1 cellular context compared by ENCODE assay signal in the genomic region with DNA sequence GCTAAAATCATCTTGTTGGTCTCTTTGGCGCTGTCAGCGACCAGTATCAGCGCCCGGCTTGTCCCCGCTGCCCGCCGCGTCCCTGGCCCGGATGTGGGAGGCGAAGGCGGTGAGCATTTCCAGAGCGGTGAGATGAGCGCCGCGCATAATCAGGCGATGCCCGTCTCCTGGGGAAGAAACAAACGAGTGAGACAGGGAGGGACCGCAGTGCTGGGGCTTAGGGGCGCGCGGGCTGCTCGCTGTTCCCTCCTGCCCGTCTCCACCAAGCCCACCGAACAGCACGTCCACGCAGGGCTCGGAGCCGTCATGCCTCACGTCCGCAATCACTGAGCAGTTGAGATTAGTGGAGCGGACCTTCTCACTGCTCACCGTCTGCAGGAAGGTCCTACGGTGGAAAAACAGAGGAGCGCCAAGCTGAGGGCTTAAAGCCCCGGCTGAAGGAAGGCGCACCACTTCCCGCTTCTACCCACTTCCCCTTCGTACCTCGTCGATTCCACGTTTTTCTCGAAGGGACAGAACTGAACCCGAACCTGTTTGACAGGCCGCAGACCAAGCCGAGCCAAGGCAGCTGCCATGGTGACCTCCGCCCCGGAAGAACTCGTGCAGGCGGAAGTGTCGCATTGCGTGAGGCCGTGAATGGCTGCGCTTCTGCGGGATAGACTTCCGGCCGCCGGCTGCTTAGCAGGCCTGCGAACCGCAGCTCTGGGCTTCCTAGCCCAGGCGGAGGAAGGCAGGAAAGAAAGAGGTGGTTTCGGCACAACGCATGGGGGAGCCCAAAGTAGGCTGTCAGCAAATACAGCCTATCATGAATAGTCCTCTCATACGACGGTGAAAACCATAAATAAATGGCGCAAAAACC.
TF ChIP-seq lines count a peak whose summit lies in the region.

A gene (minus strand): TSS at position 595 of the 859 bp plus-strand sequence. CDS start 20 bp downstream, at position 575.

TF ChIP-seq in HEK293, 187 proteins besides CTCF, POLR2A, EP300 and RAD21 (continued from another document and continues in another):
- no peak for TF ChIP-seq ZNF585B (tag by site-specific recombination; IDR thresholded peaks at IDR 0.05)
- no peak for TF ChIP-seq ZNF426 (tag by site-specific recombination; IDR thresholded peaks at IDR 0.05)
- no peak for TF ChIP-seq ZNF211 (tag by site-specific recombination; IDR thresholded peaks at IDR 0.05; ENCODE audit: low read depth)
- no peak for TF ChIP-seq ZNF701 (tag by site-specific recombination; IDR thresholded peaks at IDR 0.05)
- TF ChIP-seq ZNF677 (tag by site-specific recombination; IDR thresholded peaks at IDR 0.05): no peak
- no peak for TF ChIP-seq ZNF404 (tag by site-specific recombination; IDR thresholded peaks at IDR 0.05)
- no peak for TF ChIP-seq ZFP41 (tag by site-specific recombination; IDR thresholded peaks at IDR 0.05; ENCODE audit: borderline replicate concordance)
- TF ChIP-seq, protein P1, sequence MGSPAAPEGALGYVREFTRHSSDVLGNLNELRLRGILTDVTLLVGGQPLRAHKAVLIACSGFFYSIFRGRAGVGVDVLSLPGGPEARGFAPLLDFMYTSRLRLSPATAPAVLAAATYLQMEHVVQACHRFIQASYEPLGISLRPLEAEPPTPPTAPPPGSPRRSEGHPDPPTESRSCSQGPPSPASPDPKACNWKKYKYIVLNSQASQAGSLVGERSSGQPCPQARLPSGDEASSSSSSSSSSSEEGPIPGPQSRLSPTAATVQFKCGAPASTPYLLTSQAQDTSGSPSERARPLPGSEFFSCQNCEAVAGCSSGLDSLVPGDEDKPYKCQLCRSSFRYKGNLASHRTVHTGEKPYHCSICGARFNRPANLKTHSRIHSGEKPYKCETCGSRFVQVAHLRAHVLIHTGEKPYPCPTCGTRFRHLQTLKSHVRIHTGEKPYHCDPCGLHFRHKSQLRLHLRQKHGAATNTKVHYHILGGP (tag by site-specific recombination; IDR thresholded peaks at IDR 0.05): no peak
- TF ChIP-seq ZNF558 (tag by site-specific recombination; IDR thresholded peaks at IDR 0.05): no peak
- TF ChIP-seq, protein P2, sequence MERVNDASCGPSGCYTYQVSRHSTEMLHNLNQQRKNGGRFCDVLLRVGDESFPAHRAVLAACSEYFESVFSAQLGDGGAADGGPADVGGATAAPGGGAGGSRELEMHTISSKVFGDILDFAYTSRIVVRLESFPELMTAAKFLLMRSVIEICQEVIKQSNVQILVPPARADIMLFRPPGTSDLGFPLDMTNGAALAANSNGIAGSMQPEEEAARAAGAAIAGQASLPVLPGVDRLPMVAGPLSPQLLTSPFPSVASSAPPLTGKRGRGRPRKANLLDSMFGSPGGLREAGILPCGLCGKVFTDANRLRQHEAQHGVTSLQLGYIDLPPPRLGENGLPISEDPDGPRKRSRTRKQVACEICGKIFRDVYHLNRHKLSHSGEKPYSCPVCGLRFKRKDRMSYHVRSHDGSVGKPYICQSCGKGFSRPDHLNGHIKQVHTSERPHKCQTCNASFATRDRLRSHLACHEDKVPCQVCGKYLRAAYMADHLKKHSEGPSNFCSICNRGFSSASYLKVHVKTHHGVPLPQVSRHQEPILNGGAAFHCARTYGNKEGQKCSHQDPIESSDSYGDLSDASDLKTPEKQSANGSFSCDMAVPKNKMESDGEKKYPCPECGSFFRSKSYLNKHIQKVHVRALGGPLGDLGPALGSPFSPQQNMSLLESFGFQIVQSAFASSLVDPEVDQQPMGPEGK (tag by site-specific recombination; IDR thresholded peaks at IDR 0.05): no peak
- no peak for TF ChIP-seq ZNF624 (tag by site-specific recombination; IDR thresholded peaks at IDR 0.05)
- no peak for TF ChIP-seq BCL11A (tag by site-specific recombination; IDR thresholded peaks at IDR 0.05; ENCODE audit: low read depth)
- TF ChIP-seq, protein P3, sequence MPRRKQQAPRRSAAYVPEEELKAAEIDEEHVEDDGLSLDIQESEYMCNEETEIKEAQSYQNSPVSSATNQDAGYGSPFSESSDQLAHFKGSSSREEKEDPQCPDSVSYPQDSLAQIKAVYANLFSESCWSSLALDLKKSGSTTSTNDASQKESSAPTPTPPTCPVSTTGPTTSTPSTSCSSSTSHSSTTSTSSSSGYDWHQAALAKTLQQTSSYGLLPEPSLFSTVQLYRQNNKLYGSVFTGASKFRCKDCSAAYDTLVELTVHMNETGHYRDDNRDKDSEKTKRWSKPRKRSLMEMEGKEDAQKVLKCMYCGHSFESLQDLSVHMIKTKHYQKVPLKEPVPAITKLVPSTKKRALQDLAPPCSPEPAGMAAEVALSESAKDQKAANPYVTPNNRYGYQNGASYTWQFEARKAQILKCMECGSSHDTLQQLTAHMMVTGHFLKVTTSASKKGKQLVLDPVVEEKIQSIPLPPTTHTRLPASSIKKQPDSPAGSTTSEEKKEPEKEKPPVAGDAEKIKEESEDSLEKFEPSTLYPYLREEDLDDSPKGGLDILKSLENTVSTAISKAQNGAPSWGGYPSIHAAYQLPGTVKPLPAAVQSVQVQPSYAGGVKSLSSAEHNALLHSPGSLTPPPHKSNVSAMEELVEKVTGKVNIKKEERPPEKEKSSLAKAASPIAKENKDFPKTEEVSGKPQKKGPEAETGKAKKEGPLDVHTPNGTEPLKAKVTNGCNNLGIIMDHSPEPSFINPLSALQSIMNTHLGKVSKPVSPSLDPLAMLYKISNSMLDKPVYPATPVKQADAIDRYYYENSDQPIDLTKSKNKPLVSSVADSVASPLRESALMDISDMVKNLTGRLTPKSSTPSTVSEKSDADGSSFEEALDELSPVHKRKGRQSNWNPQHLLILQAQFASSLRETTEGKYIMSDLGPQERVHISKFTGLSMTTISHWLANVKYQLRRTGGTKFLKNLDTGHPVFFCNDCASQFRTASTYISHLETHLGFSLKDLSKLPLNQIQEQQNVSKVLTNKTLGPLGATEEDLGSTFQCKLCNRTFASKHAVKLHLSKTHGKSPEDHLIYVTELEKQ (tag by site-specific recombination; IDR thresholded peaks at IDR 0.05; ENCODE audit: borderline replicate concordance): no peak
- no peak for TF ChIP-seq ZNF571 (tag by site-specific recombination; IDR thresholded peaks at IDR 0.05)
- no peak for TF ChIP-seq ZNF549 (tag by site-specific recombination; IDR thresholded peaks at IDR 0.05)
- 0 out of 2 replicates have a peak, but pooled peaks have one; percentile 6 for TF ChIP-seq ZNF146 (tag by site-specific recombination; IDR thresholded peaks at IDR 0.05)
- TF ChIP-seq, protein P4, sequence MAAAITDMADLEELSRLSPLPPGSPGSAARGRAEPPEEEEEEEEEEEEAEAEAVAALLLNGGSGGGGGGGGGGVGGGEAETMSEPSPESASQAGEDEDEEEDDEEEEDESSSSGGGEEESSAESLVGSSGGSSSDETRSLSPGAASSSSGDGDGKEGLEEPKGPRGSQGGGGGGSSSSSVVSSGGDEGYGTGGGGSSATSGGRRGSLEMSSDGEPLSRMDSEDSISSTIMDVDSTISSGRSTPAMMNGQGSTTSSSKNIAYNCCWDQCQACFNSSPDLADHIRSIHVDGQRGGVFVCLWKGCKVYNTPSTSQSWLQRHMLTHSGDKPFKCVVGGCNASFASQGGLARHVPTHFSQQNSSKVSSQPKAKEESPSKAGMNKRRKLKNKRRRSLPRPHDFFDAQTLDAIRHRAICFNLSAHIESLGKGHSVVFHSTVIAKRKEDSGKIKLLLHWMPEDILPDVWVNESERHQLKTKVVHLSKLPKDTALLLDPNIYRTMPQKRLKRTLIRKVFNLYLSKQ (tag by site-specific recombination; IDR thresholded peaks at IDR 0.05; ENCODE audit: borderline replicate concordance): no peak
- TF ChIP-seq ZNF555 (tag by site-specific recombination; conservative IDR thresholded peaks at IDR 0.05): no peak
- TF ChIP-seq ZNF660 (tag by site-specific recombination; IDR thresholded peaks at IDR 0.05): peak; percentile 54; the same call in 1 of the 2 replicates
- TF ChIP-seq ZNF169 (tag by site-specific recombination; IDR thresholded peaks at IDR 0.05): no peak
- TF ChIP-seq, protein P5, sequence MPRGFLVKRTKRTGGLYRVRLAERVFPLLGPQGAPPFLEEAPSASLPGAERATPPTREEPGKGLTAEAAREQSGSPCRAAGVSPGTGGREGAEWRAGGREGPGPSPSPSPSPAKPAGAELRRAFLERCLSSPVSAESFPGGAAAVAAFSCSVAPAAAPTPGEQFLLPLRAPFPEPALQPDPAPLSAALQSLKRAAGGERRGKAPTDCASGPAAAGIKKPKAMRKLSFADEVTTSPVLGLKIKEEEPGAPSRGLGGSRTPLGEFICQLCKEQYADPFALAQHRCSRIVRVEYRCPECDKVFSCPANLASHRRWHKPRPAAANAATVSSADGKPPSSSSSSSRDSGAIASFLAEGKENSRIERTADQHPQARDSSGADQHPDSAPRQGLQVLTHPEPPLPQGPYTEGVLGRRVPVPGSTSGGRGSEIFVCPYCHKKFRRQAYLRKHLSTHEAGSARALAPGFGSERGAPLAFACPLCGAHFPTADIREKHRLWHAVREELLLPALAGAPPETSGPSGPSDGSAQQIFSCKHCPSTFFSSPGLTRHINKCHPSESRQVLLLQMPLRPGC (tag by site-specific recombination; IDR thresholded peaks at IDR 0.05): no peak
- no peak for TF ChIP-seq SETDB1 (IDR thresholded peaks at IDR 0.05; ENCODE audit: insufficient read length, low read length)
- TF ChIP-seq, protein P6, sequence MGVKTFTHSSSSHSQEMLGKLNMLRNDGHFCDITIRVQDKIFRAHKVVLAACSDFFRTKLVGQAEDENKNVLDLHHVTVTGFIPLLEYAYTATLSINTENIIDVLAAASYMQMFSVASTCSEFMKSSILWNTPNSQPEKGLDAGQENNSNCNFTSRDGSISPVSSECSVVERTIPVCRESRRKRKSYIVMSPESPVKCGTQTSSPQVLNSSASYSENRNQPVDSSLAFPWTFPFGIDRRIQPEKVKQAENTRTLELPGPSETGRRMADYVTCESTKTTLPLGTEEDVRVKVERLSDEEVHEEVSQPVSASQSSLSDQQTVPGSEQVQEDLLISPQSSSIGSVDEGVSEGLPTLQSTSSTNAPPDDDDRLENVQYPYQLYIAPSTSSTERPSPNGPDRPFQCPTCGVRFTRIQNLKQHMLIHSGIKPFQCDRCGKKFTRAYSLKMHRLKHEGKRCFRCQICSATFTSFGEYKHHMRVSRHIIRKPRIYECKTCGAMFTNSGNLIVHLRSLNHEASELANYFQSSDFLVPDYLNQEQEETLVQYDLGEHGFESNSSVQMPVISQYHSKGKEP (tag by site-specific recombination; IDR thresholded peaks at IDR 0.05): peak; percentile 3; the same call in 1 of the 2 replicates
- TF ChIP-seq ZNF670 (tag by site-specific recombination; IDR thresholded peaks at IDR 0.05; ENCODE audit: low read depth): no peak
- no peak for TF ChIP-seq ZNF707 (tag by site-specific recombination; IDR thresholded peaks at IDR 0.05)
- TF ChIP-seq ZNF623 (tag by site-specific recombination; IDR thresholded peaks at IDR 0.05): no peak
- TF ChIP-seq ZNF302 (tag by site-specific recombination; IDR thresholded peaks at IDR 0.05; ENCODE audit: low read depth): no peak
- no peak for TF ChIP-seq MYNN (tag by site-specific recombination; IDR thresholded peaks at IDR 0.05; ENCODE audit: borderline replicate concordance)
- TF ChIP-seq, protein P7, sequence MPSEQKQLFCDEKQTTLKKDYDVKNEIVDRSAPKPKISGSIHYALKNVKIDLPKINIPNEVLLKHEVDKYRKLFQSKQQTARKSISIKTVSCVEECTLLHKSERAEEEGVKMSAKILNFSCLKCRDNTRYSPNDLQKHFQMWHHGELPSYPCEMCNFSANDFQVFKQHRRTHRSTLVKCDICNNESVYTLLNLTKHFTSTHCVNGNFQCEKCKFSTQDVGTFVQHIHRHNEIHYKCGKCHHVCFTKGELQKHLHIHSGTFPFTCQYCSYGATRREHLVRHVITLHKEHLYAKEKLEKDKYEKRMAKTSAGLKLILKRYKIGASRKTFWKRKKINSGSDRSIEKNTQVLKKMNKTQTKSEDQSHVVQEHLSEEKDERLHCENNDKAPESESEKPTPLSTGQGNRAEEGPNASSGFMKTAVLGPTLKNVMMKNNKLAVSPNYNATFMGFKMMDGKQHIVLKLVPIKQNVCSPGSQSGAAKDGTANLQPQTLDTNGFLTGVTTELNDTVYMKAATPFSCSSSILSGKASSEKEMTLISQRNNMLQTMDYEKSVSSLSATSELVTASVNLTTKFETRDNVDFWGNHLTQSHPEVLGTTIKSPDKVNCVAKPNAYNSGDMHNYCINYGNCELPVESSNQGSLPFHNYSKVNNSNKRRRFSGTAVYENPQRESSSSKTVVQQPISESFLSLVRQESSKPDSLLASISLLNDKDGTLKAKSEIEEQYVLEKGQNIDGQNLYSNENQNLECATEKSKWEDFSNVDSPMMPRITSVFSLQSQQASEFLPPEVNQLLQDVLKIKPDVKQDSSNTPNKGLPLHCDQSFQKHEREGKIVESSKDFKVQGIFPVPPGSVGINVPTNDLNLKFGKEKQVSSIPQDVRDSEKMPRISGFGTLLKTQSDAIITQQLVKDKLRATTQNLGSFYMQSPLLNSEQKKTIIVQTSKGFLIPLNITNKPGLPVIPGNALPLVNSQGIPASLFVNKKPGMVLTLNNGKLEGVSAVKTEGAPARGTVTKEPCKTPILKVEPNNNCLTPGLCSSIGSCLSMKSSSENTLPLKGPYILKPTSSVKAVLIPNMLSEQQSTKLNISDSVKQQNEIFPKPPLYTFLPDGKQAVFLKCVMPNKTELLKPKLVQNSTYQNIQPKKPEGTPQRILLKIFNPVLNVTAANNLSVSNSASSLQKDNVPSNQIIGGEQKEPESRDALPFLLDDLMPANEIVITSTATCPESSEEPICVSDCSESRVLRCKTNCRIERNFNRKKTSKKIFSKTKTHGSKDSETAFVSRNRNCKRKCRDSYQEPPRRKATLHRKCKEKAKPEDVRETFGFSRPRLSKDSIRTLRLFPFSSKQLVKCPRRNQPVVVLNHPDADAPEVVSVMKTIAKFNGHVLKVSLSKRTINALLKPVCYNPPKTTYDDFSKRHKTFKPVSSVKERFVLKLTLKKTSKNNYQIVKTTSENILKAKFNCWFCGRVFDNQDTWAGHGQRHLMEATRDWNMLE (tag by site-specific recombination; conservative IDR thresholded peaks at IDR 0.05; ENCODE audit: low read depth): peak; percentile 99
- no peak for TF ChIP-seq ZNF544 (tag by site-specific recombination; IDR thresholded peaks at IDR 0.05)
- TF ChIP-seq ZNF324 (tag by site-specific recombination; IDR thresholded peaks at IDR 0.05): peak; percentile 70
- 0 out of 2 replicates have a peak, but pooled peaks have one; percentile 8 for TF ChIP-seq GLIS1 (tag by site-specific recombination; IDR thresholded peaks at IDR 0.05)
- TF ChIP-seq, protein P8, sequence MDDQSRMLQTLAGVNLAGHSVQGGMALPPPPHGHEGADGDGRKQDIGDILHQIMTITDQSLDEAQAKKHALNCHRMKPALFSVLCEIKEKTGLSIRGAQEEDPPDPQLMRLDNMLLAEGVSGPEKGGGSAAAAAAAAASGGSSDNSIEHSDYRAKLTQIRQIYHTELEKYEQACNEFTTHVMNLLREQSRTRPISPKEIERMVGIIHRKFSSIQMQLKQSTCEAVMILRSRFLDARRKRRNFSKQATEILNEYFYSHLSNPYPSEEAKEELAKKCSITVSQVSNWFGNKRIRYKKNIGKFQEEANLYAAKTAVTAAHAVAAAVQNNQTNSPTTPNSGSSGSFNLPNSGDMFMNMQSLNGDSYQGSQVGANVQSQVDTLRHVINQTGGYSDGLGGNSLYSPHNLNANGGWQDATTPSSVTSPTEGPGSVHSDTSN (CRISPR knock-in tag; IDR thresholded peaks at IDR 0.05): peak; percentile 96
- peak; percentile 43; the same call in 1 of the 2 replicates for TF ChIP-seq ZNF843 (tag by site-specific recombination; IDR thresholded peaks at IDR 0.05)
- TF ChIP-seq ZNF747 (tag by site-specific recombination; IDR thresholded peaks at IDR 0.05): no peak
- TF ChIP-seq KLF1 (tag by site-specific recombination; IDR thresholded peaks at IDR 0.05): no peak
- TF ChIP-seq GLI2 (tag by site-specific recombination; IDR thresholded peaks at IDR 0.05; ENCODE audit: borderline replicate concordance, low read depth): no peak
- TF ChIP-seq ZNF654 (tag by site-specific recombination; IDR thresholded peaks at IDR 0.05; ENCODE audit: low read depth): no peak
- TF ChIP-seq ZNF529 (tag by site-specific recombination; IDR thresholded peaks at IDR 0.05; ENCODE audit: insufficient replicate concordance): no peak
